ENCODE assay signal across 9 cellular contexts in genomic region chr14:75310295-75311059, GRCh38. TPM values are rescaled to one million over a fixed set of nuclear protein-coding genes. Genes with fewer than 3 reads are reported as not detected.
DNase-seq lines count a peak whose midpoint lies in the region; TF ChIP-seq lines count a peak whose summit lies in the region.
"Had no signal": no experiment of that assay in that cellular context is flagged by ENCODE, and none has a peak within 500 bp of the region (broad histone marks: within the 10 kb centered on the region; RNA-seq: fewer than 3 reads in every experiment).

No MANE protein-coding gene starts in this region.

- peak overlapping the region; percentile 36 for H3K27ac Mint-ChIP-seq in Caco-2 (ENCODE audit: unreplicated experiment)
- peak overlapping the region; percentile 49 for H3K27ac Mint-ChIP-seq in endodermal cell
- H3K27ac Mint-ChIP-seq: stimulated activated naive CD8-positive, alpha-beta T cell treated with anti-CD3 and anti-CD28 coated beads, Interleukin-15, Interleukin-2, amounts not matched to agents 100 ng/mL and 50 ng/mL, for 24 hours had no signal

- no peak overlapping the region for H3K56ac ChIP-seq in mesendoderm (ENCODE audit: low read length)

- no peaks in the 10 kb centered on the region for H3K27me3 Mint-ChIP-seq in Caco-2 (ENCODE audit: insufficient read depth, unreplicated experiment)
- peaks cover 2% of the 10 kb centered on the region for H3K27me3 Mint-ChIP-seq in endodermal cell (ENCODE audit: insufficient read depth)

- H3K4me2 ChIP-seq in mesendoderm (ENCODE audit: low read length): no peak overlapping the region

- H3K4me1 ChIP-seq in Caco-2 (no peaks in the 10 kb centered on the region), endodermal cell (ENCODE audit: control insufficient read depth, insufficient read depth, low read length) (peaks cover 3% of the 10 kb centered on the region), mesendoderm (ENCODE audit: control insufficient read depth, low read depth, low read length) (no peaks in the 10 kb centered on the region), transverse colon (peaks cover 9 to 29% (median 22%) of the 10 kb centered on the region in 4 donors)

- H3K36me3 ChIP-seq in Caco-2 (ENCODE audit: control insufficient read depth, insufficient read depth, low read length) (no peaks in the 10 kb centered on the region; the same call in 1 of the 2 replicates), endodermal cell (ENCODE audit: control insufficient read depth, insufficient read depth, low read length) (no peaks in the 10 kb centered on the region), mesendoderm (ENCODE audit: control insufficient read depth, insufficient read depth, low read length) (no peaks in the 10 kb centered on the region), transverse colon (no peaks in the 10 kb centered on the region)

- DNase-seq in Caco-2: peak in 1 of 2 experiments; percentile 31
- DNase-seq in NCI-H345 (lab: John Stamatoyannopoulos, UW): peak; percentile 88
- peak; percentile 94 for DNase-seq in endodermal cell
- peak; percentile 97 for DNase-seq in mesendoderm
- DNase-seq in transverse colon: peak; percentile 74
- DNase-seq in SW 1271 (lab: John Stamatoyannopoulos, UW): no peak
- DNase-seq in stimulated activated naive CD4-positive, alpha-beta T cell treated with Interleukin-2 at 50 U/mL for 16 hours (lab: John Stamatoyannopoulos, UW): no peak
- no peak for DNase-seq in erythroblast (lab: John Stamatoyannopoulos, UW)

- H3K79me2 ChIP-seq in mesendoderm (ENCODE audit: control insufficient read depth, insufficient read depth, low read length): no peaks in the 10 kb centered on the region

- in situ Hi-C loops in transverse colon (cut with MboI; ENCODE audit: low pct_ligation_motif_present in 1 of 4, low pct_unique_long_range_greater_than_20kb in 1 of 4, low sequenced_read_pairs in 3 of 4): loop anchor here in 2 of 4 donors (5.0 to 25.0 kb wide), 2 partner anchors 102 to 172 kb away; no protein-coding TSS in a partner anchor

- intact Hi-C loops in Caco-2 (cut with micrococcal nuclease; ENCODE audit: unreplicated experiment) (no loop called here), transverse colon (cut with DNase I; ENCODE audit: low total_unique reads) (no loop called here)

- no peak overlapping the region for H4K5ac ChIP-seq in mesendoderm (ENCODE audit: low read length)

- H3K4me1 Mint-ChIP-seq in Caco-2 (ENCODE audit: low read depth, unreplicated experiment) (peaks cover 7% of the 10 kb centered on the region), endodermal cell (peaks cover 8% of the 10 kb centered on the region)

- H3K79me1 ChIP-seq in mesendoderm (ENCODE audit: low read length): no peaks in the 10 kb centered on the region

- CTCF ChIA-PET in Caco-2 (lab: Charles Lee): interaction anchor here (2.6 kb wide), 1 partner anchor 250 kb away, joined by 8 read pairs; no protein-coding TSS in a partner anchor

- no peak overlapping the region for H3K18ac ChIP-seq in mesendoderm (ENCODE audit: low read length)

- no peak overlapping the region for H2BK120ac ChIP-seq in mesendoderm (ENCODE audit: low read depth, low read length)

- no peak overlapping the region for H3K23ac ChIP-seq in mesendoderm (ENCODE audit: low read length)

- WGBS in endodermal cell (ENCODE audit: insufficient coverage in 1 of 2, insufficient read length in 1 of 2), 2 experiments: 26 to 59% methylated on average over 6 to 11 of the region's 11 CpGs
- no CpG with 5 or more reads among the region's 11 CpGs for WGBS in mesendoderm (ENCODE audit: extremely low coverage, insufficient coverage, low lambda C conversion rate)
- 21 to 40% methylated on average over 1 to 11 of the region's 11 CpGs for whole genome bisulfite sequencing in transverse colon (ENCODE audit: low coverage in 1 of 2), 2 donors

- H3K27me3 ChIP-seq in Caco-2 (replicated peaks; ENCODE audit: control insufficient read depth, insufficient read depth, low read length): no peaks in the 10 kb centered on the region
- no peaks in the 10 kb centered on the region for H3K27me3 ChIP-seq in endodermal cell (ENCODE audit: control insufficient read depth, insufficient read depth, low read length, poor library complexity, severe bottlenecking)
- no peaks in the 10 kb centered on the region for H3K27me3 ChIP-seq in mesendoderm (ENCODE audit: insufficient read depth, low read length, poor library complexity)
- H3K27me3 ChIP-seq in transverse colon: no peaks in the 10 kb centered on the region

- POLR2A ChIA-PET in Caco-2 (lab: Charles Lee): no interaction called here

- BruUV-seq in Caco-2 (replicated peaks; lab: Mats Ljungman, UMichigan): no TSS peak

- TF ChIP-seq POLR2A in transverse colon (IDR thresholded peaks at IDR 0.05) (peak; percentile 5), erythroblast (IDR thresholded peaks at IDR 0.05; ENCODE audit: low read length) (no peak)

- no peak overlapping the region for H3K4ac ChIP-seq in mesendoderm (ENCODE audit: low read depth, low read length)

- no peak overlapping the region for H4K8ac ChIP-seq in mesendoderm (ENCODE audit: low read depth, low read length)

- TF ChIP-seq EP300 in transverse colon (IDR thresholded peaks at IDR 0.05; ENCODE audit: low read depth): no peak

- H3K27ac ChIP-seq in endodermal cell (ENCODE audit: low read depth, low read length) (peak overlapping the region; percentile 73), mesendoderm (ENCODE audit: low read depth, low read length) (no peak overlapping the region), transverse colon (peak overlapping the region; percentile 62 to 80 (median 74))

- H3K9me3 Mint-ChIP-seq in Caco-2 (ENCODE audit: unreplicated experiment): no peaks in the 10 kb centered on the region
- no peaks in the 10 kb centered on the region for H3K9me3 Mint-ChIP-seq in endodermal cell
- H3K9me3 Mint-ChIP-seq: stimulated activated naive CD8-positive, alpha-beta T cell treated with anti-CD3 and anti-CD28 coated beads, Interleukin-15, Interleukin-2, amounts not matched to agents 100 ng/mL and 50 ng/mL, for 24 hours had no signal

- no peak overlapping the region for H2BK5ac ChIP-seq in mesendoderm (ENCODE audit: low read length)

- H2AK5ac ChIP-seq in mesendoderm (ENCODE audit: low read length): no peak overlapping the region

- H3K9me3 ChIP-seq in Caco-2: no peaks in the 10 kb centered on the region
- H3K9me3 ChIP-seq in endodermal cell (ENCODE audit: control insufficient read depth, low read length): no peaks in the 10 kb centered on the region
- no peaks in the 10 kb centered on the region for H3K9me3 ChIP-seq in transverse colon

- no peak for TF ChIP-seq CTCF in Caco-2 (IDR thresholded peaks at IDR 0.05; ENCODE audit: insufficient read depth in 1 of 2, low read depth in 1 of 2, low read length in 1 of 2, severe bottlenecking in 1 of 2, unreplicated experiment in 1 of 2)
- no peak for TF ChIP-seq CTCF in endodermal cell (conservative IDR thresholded peaks at IDR 0.05)
- no peak for TF ChIP-seq CTCF in transverse colon (IDR thresholded peaks at IDR 0.05)

- H3K36me3 Mint-ChIP-seq in Caco-2 (ENCODE audit: insufficient read depth, unreplicated experiment) (peaks cover 6% of the 10 kb centered on the region), endodermal cell (ENCODE audit: low read depth) (no peaks in the 10 kb centered on the region)

- H2BK15ac ChIP-seq in mesendoderm (replicated peaks; ENCODE audit: low read depth): no peak overlapping the region

- H3K4me3 ChIP-seq in Caco-2 (ENCODE audit: low read depth, low read length) (no peak overlapping the region), endodermal cell (ENCODE audit: low read length) (no peak overlapping the region), mesendoderm (ENCODE audit: low read length) (no peak overlapping the region), transverse colon (no peak overlapping the region)

- H3K9ac ChIP-seq in endodermal cell (ENCODE audit: extremely low read depth, low read length, poor library complexity, severe bottlenecking): no peak overlapping the region
- H3K9ac ChIP-seq in mesendoderm (ENCODE audit: low read length): no peak overlapping the region

- no peak overlapping the region for H3K4me3 Mint-ChIP-seq in Caco-2 (ENCODE audit: unreplicated experiment)
- H3K4me3 Mint-ChIP-seq in endodermal cell: no peak overlapping the region
- H3K4me3 Mint-ChIP-seq: stimulated activated naive CD8-positive, alpha-beta T cell treated with anti-CD3 and anti-CD28 coated beads, Interleukin-15, Interleukin-2, amounts not matched to agents 100 ng/mL and 50 ng/mL, for 24 hours had no signal

RNA-seq across cellular contexts. Expression of gene FOS, which starts 31.8 kb away (rescaled TPM):
- 72.7 and 73.7 TPM in 2 replicates for total RNA-seq in Caco-2 (2022)
- 10 to 100 TPM; 10.3 to 14.0 TPM for total RNA-seq in endodermal cell
- 7.9 TPM for polyA plus RNA-seq in endodermal cell (2013, experiment 1 of 2)
- polyA plus RNA-seq in endodermal cell (2013, experiment 2 of 2): 23.5 TPM
- 30.2 TPM for polyA plus RNA-seq in mesendoderm (2013, experiment 1 of 2)
- 33.0 TPM for polyA plus RNA-seq in mesendoderm (2013, experiment 2 of 2)
- 1,000 to 10,000 TPM in 2 of 4 donors, 100 to 1,000 TPM in 2; 345 to 1,356 (median 884) TPM for total RNA-seq in transverse colon

Comparison
In these comparisons a context has a peak if more than half of its experiments do, and no peak if none do; other contexts are left out.
1. DNase-seq: peak in NCI-H345 (single experiment), endodermal cell (single experiment), mesendoderm (single experiment) and transverse colon (single experiment); none in SW 1271 (0 of 2), stimulated activated naive CD4-positive, alpha-beta T cell treated with Interleukin-2 at 50 U/mL for 16 hours (single experiment) and erythroblast (0 of 2).